28 cellular contexts compared by ENCODE assay signal in genomic region chr21:37478821-37479220, GRCh38.
"Had no signal": no experiment of that assay in that cellular context is flagged by ENCODE, and none has a peak within 500 bp of the region (broad histone marks: within the 10 kb centered on the region; RNA-seq: fewer than 3 reads in every experiment).

No MANE protein-coding gene starts in this region.

- H3K36me3 ChIP-seq: colonic mucosa had no signal

- FAIRE-seq: bronchial epithelial cell, endothelial cell of umbilical vein had no signal

- ATAC-seq: activated CD4-positive, alpha-beta T cell treated with anti-CD3 and anti-CD28 coated beads for 36 hours; activated T-cell treated with anti-CD3 and anti-CD28 coated beads, Interleukin-2, amount 50 U/mL, for 4 hours; effector memory CD8-positive, alpha-beta T cell; gastrocnemius medialis had no signal

- H3K4me3 ChIP-seq: colonic mucosa, esophagus muscularis mucosa, gastrocnemius medialis, thoracic aorta, upper lobe of left lung had no signal

- H3K27ac Mint-ChIP-seq: activated B cell treated with CpG ODN at 0.5 μM for 24 hours; activated CD4-positive, alpha-beta T cell treated with anti-CD3 and anti-CD28 coated beads for 36 hours; activated naive CD8-positive, alpha-beta T cell treated with anti-CD3 and anti-CD28 coated beads, Interleukin-2, amount 10 ng/mL, durations not matched to agents 7 days and 5 days; activated T-helper 2 cell treated with anti-CD3 and anti-CD28 coated beads, Interferon-gamma antibody, Interleukin-2, Interleukin-4, amounts not matched to agents 10 μg/mL and 5 μg/mL and 100 μg/mL, durations not matched to agents 14 hours and 24 hours and 36 hours; T-helper 1 cell treated with Interleukin-12 subunit alpha and Interleukin-12 subunit beta and Interleukin-4 antibody, amounts not matched to agents 30 μg/mL and 1 μg/mL, for 36 hours had no signal

- DNase-seq: activated B cell treated with CpG ODN at 0.5 μM for 24 hours; activated CD4-positive, alpha-beta T cell treated with anti-CD3 and anti-CD28 coated beads for 36 hours; activated CD4-positive, alpha-beta T cell treated with anti-CD3 and anti-CD28 coated beads, Interleukin-2, amount 50 U/mL, for 4 hours; activated CD8-positive, alpha-beta memory T cell treated with anti-CD3 and anti-CD28 coated beads, Interleukin-2, amount 50 U/mL, for 48 hours; activated naive CD4-positive, alpha-beta T cell; activated naive CD8-positive, alpha-beta T cell treated with anti-CD3 and anti-CD28 coated beads, Interleukin-2, amount 10 ng/mL, durations not matched to agents 7 days and 5 days; activated T-cell treated with anti-CD3 and anti-CD28 coated beads, Interleukin-2, amount 50 U/mL, for 4 hours; amniotic stem cell; colonic mucosa; dorsolateral prefrontal cortex; effector memory CD8-positive, alpha-beta T cell; gastrocnemius medialis; head of caudate nucleus; islet precursor cell; midbrain; posterior cingulate gyrus; retina; stimulated activated CD4-positive, alpha-beta T cell treated with anti-CD3 and anti-CD28 coated beads, Interleukin-4, amount 100 ng/mL, for 24 hours; stimulated activated naive CD4-positive, alpha-beta T cell treated with Interleukin-2 at 50 U/mL for 16 hours; T1000 had no signal

- H3K9me3 Mint-ChIP-seq: activated B cell treated with CpG ODN at 0.5 μM for 24 hours; activated naive CD8-positive, alpha-beta T cell treated with anti-CD3 and anti-CD28 coated beads, Interleukin-2, amount 10 ng/mL, durations not matched to agents 7 days and 5 days; activated T-cell treated with anti-CD3 and anti-CD28 coated beads, Interleukin-2, amount 50 U/mL, for 4 hours; activated T-helper 2 cell treated with anti-CD3 and anti-CD28 coated beads, Interferon-gamma antibody, Interleukin-2, Interleukin-4, amounts not matched to agents 10 μg/mL and 5 μg/mL and 100 μg/mL, durations not matched to agents 14 hours and 24 hours and 36 hours; effector memory CD8-positive, alpha-beta T cell; nephron; T-helper 1 cell treated with Interleukin-12 subunit alpha and Interleukin-12 subunit beta and Interleukin-4 antibody, amounts not matched to agents 30 μg/mL and 1 μg/mL, for 36 hours had no signal

- H3K4me1 ChIP-seq: colonic mucosa had no signal

- H3K9me3 ChIP-seq: colonic mucosa, esophagus muscularis mucosa, gastrocnemius medialis, thoracic aorta, upper lobe of left lung had no signal

- H3K27me3 Mint-ChIP-seq: activated B cell treated with CpG ODN at 0.5 μM for 24 hours; activated CD4-positive, alpha-beta T cell treated with anti-CD3 and anti-CD28 coated beads for 36 hours; activated naive CD8-positive, alpha-beta T cell treated with anti-CD3 and anti-CD28 coated beads, Interleukin-2, amount 10 ng/mL, durations not matched to agents 7 days and 5 days; effector memory CD8-positive, alpha-beta T cell had no signal

- H3K27me3 ChIP-seq: colonic mucosa, dorsolateral prefrontal cortex, esophagus muscularis mucosa, gastrocnemius medialis, upper lobe of left lung had no signal

- H3K27ac ChIP-seq: colonic mucosa, esophagus muscularis mucosa, thoracic aorta, upper lobe of left lung had no signal

- H3K4me3 Mint-ChIP-seq: activated B cell treated with CpG ODN at 0.5 μM for 24 hours; activated CD4-positive, alpha-beta T cell treated with anti-CD3 and anti-CD28 coated beads for 36 hours; activated naive CD8-positive, alpha-beta T cell treated with anti-CD3 and anti-CD28 coated beads, Interleukin-2, amount 10 ng/mL, durations not matched to agents 7 days and 5 days; activated T-cell treated with anti-CD3 and anti-CD28 coated beads, Interleukin-2, amount 50 U/mL, for 4 hours; nephron; T-helper 1 cell treated with Interleukin-12 subunit alpha and Interleukin-12 subunit beta and Interleukin-4 antibody, amounts not matched to agents 30 μg/mL and 1 μg/mL, for 36 hours had no signal
